Comparison of ENCODE assay signal across 8 cellular contexts in the genomic region with DNA sequence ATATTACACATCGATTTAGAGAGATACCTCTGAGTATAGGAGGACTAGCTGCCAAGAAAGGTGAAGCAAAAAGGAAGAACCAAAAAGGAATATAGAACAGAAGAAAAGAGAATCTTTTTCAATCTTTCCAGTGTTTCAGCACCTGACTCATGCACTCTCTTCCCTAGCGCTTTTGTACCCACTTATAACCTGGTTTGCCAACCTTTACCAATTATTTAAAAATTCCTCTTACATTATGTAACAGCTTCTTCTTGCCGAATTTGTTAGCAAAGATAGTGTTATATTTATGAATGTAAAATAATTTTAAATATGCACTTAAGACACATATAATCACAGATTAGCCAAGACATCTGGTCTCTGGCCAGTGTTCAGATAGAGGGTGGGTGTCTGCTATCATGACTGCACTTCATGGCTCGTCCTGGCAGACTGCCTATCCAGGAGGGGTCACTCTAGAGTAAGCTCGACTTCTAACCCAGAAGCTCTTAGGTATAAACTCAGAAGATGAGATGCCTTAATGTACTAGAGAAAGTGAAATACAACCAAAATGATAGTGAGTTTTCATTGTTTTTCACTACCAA.
DNase-seq lines count a peak whose midpoint lies in the region; ATAC-seq, FAIRE-seq and TF ChIP-seq lines count a peak whose summit lies in the region.

No MANE protein-coding gene starts in this region.

- peak; percentile 13 for TF ChIP-seq CTCF in AG09319 (IDR thresholded peaks at IDR 0.05; ENCODE audit: low read depth, low read length)

- H3K36me3 Mint-ChIP-seq in activated T-cell treated with anti-CD3 and anti-CD28 coated beads, Interleukin-2, amount 50 U/mL, for 4 hours (ENCODE audit: insufficient read depth), result peaks cover 15% of the 10 kb centered on the region

- H3K27me3 Mint-ChIP-seq in activated T-cell treated with anti-CD3 and anti-CD28 coated beads, Interleukin-2, amount 50 U/mL, for 4 hours (ENCODE audit: low read depth), result no peaks in the 10 kb centered on the region

- no peaks in the 10 kb centered on the region for H3K4me1 Mint-ChIP-seq in activated T-cell treated with anti-CD3 and anti-CD28 coated beads, Interleukin-2, amount 50 U/mL, for 4 hours (ENCODE audit: low read depth)

- no peak overlapping the region for H3K4me3 Mint-ChIP-seq in activated T-cell treated with anti-CD3 and anti-CD28 coated beads, Interleukin-2, amount 50 U/mL, for 4 hours

- ATAC-seq in GM18870 (IDR thresholded peaks at IDR 0.05; ENCODE audit: unreplicated experiment), result no peak
- no peak for ATAC-seq in HG02938 (IDR thresholded peaks at IDR 0.05; ENCODE audit: unreplicated experiment)
- no peak for ATAC-seq in activated T-cell treated with anti-CD3 and anti-CD28 coated beads, Interleukin-2, amount 50 U/mL, for 4 hours

- DNase-seq in AG09319 (ENCODE audit: extremely low read depth, low read depth) (no peak), HCEC 1CT (peak; percentile 47), iPS-NIHi7 (ENCODE audit: extremely low spot score) (peak; percentile 64), DMS114 treated with DMSO at 0.1 percent for 48 hours (lab: John Stamatoyannopoulos, UW; ENCODE audit: unreplicated experiment) (no peak)
- no peak for DNase-seq in activated T-cell treated with anti-CD3 and anti-CD28 coated beads, Interleukin-2, amount 50 U/mL, for 4 hours

- FAIRE-seq in TTC549 (lab: Jason Lieb, UNC), result peak; percentile 82

- no peaks in the 10 kb centered on the region for H3K9me3 Mint-ChIP-seq in activated T-cell treated with anti-CD3 and anti-CD28 coated beads, Interleukin-2, amount 50 U/mL, for 4 hours

Comparison
In these comparisons a context has a peak if more than half of its experiments do, and no peak if none do; other contexts are left out.
1. DNase-seq: peak in HCEC 1CT (single experiment) and iPS-NIHi7 (single experiment); none in AG09319 (single experiment), activated T-cell treated with anti-CD3 and anti-CD28 coated beads, Interleukin-2, amount 50 U/mL, for 4 hours (single experiment) and DMS114 treated with DMSO at 0.1 percent for 48 hours (single experiment).